In genomic region chr14:60796434-60796833, GRCh38 we compare ENCODE assay signal across 17 cellular contexts.
DNase-seq lines count a peak whose midpoint lies in the region; ATAC-seq, FAIRE-seq and TF ChIP-seq lines count a peak whose summit lies in the region.
"Had no signal": no experiment of that assay in that cellular context is flagged by ENCODE, and none has a peak within 500 bp of the region (broad histone marks: within the 10 kb centered on the region; RNA-seq: fewer than 3 reads in every experiment).

No MANE protein-coding gene starts in this region.

- ATAC-seq in A549, result no peak
- no peak for ATAC-seq in GM19351 (IDR thresholded peaks at IDR 0.05; ENCODE audit: unreplicated experiment)
- ATAC-seq: GM23338, HCT116 had no signal

- H4K20me1 ChIP-seq in Karpas-422 (ENCODE audit: insufficient read depth, low read depth, low read length), result no peaks in the 10 kb centered on the region

- TF ChIP-seq RAD21 in A549 (conservative IDR thresholded peaks at IDR 0.05 in 1 of 2, IDR thresholded peaks at IDR 0.05 in 1 of 2), result no peak

- TF ChIP-seq CTCF in A549 (IDR thresholded peaks at IDR 0.05) (no peak), spleen (IDR thresholded peaks at IDR 0.05 in 8 of 11, conservative IDR thresholded peaks at IDR 0.05 in 3 of 11) (no peak)

- no peak overlapping the region for H3K9ac ChIP-seq in Karpas-422 (ENCODE audit: low read length)

- CTCF ChIA-PET in A549 (lab: Yijun Ruan, JAX), result interaction anchor here (0.8 kb wide), 1 partner anchor 95 kb away, joined by 3 read pairs; no protein-coding TSS in a partner anchor

- POLR2A ChIA-PET in A549 (lab: Yijun Ruan, JAX), result no interaction called here

- H3K9me2 ChIP-seq in Karpas-422 (replicated peaks; ENCODE audit: insufficient read depth, low read length), result no peaks in the 10 kb centered on the region

- H3K4me1 ChIP-seq in A549, result peaks cover 4% of the 10 kb centered on the region; the same call in 2 of the 3 replicates
- peaks cover 6% of the 10 kb centered on the region for H3K4me1 ChIP-seq in Karpas-422 (ENCODE audit: low read length)
- H3K4me1 ChIP-seq in spleen, result no peaks in the 10 kb centered on the region

- H3K4me2 ChIP-seq in A549, result no peak overlapping the region
- H3K4me2 ChIP-seq in Karpas-422 (ENCODE audit: low read depth, low read length, poor library complexity, severe bottlenecking), result no peak overlapping the region
- H3K4me2 ChIP-seq: GM23338 had no signal

- no peak overlapping the region for H3K4me3 ChIP-seq in A549
- no peak overlapping the region for H3K4me3 ChIP-seq in Karpas-422 (ENCODE audit: low read length)
- no peak overlapping the region for H3K4me3 ChIP-seq in spleen
- H3K4me3 ChIP-seq: GM23338 had no signal

- intact Hi-C loops in spleen (cut with DNase I; ENCODE audit: low total_unique reads), result no loop called here

- FAIRE-seq in A549 (lab: Jason Lieb, UNC) (peak; percentile 65), HTR-8/SVneo (lab: Jason Lieb, UNC) (peak; percentile 97), frontal cortex (lab: Jason Lieb, UNC) (peak; percentile 15)
- FAIRE-seq: GM12892 had no signal

- peaks cover 76% of the 10 kb centered on the region for H3K79me2 ChIP-seq in Karpas-422 (ENCODE audit: low read length)

- TF ChIP-seq EP300 in A549 (IDR thresholded peaks at IDR 0.05), result no peak

- TF ChIP-seq POLR2A in A549 (IDR thresholded peaks at IDR 0.05; ENCODE audit: low read length) (no peak), spleen (IDR thresholded peaks at IDR 0.05) (no peak)

- H2AFZ ChIP-seq in Karpas-422 (ENCODE audit: low read length), result no peak overlapping the region
- H2AFZ ChIP-seq: GM23338 had no signal

- DNase-seq in A549 (ENCODE audit: low read depth in 1 of 2, low spot score in 1 of 2) (no peak), HTR-8/SVneo (ENCODE audit: insufficient read length, low spot score) (no peak), frontal cortex (ENCODE audit: low spot score in 2 of 2) (no peak), Karpas-422 (no peak), spleen (no peak)
- DNase-seq: 8988T; C1 segment of cervical spinal cord; Calu3; CD4-positive, alpha-beta memory T cell; COR-L47; DMS53; DMS79 treated with DMSO at 0.1 percent for 48 hours; H9 had no signal

- H3K9me3 ChIP-seq in A549 (no peaks in the 10 kb centered on the region), Karpas-422 (ENCODE audit: low read length) (no peaks in the 10 kb centered on the region; the same call in 1 of the 2 replicates), spleen (peaks cover 0 to 20% (median 16%) of the 10 kb centered on the region in 8 donors)

- H3K27ac ChIP-seq in A549, result no peak overlapping the region
- no peak overlapping the region for H3K27ac ChIP-seq in Karpas-422 (ENCODE audit: low read length)
- H3K27ac ChIP-seq in spleen, result no peak overlapping the region

- peaks cover 74% of the 10 kb centered on the region for H3K36me3 ChIP-seq in Karpas-422 (ENCODE audit: insufficient read depth, low read length)
- peaks cover 0 to 50% (median 4%) of the 10 kb centered on the region in 6 donors for H3K36me3 ChIP-seq in spleen

- no peaks in the 10 kb centered on the region for H3K27me3 ChIP-seq in Karpas-422 (ENCODE audit: low read length)
- no peaks in the 10 kb centered on the region for H3K27me3 ChIP-seq in spleen (replicated peaks in 1 of 7)

TF ChIP-seq in A549, 52 proteins besides CTCF, POLR2A, EP300 and RAD21:
- no peak for TF ChIP-seq SMC3 (IDR thresholded peaks at IDR 0.05)
- TF ChIP-seq CBX8 (IDR thresholded peaks at IDR 0.05), result no peak
- no peak for TF ChIP-seq ZNF302 (CRISPR knock-in tag; IDR thresholded peaks at IDR 0.05)
- TF ChIP-seq TP53 (CRISPR knock-in tag; IDR thresholded peaks at IDR 0.05), result no peak
- TF ChIP-seq, protein P1, sequence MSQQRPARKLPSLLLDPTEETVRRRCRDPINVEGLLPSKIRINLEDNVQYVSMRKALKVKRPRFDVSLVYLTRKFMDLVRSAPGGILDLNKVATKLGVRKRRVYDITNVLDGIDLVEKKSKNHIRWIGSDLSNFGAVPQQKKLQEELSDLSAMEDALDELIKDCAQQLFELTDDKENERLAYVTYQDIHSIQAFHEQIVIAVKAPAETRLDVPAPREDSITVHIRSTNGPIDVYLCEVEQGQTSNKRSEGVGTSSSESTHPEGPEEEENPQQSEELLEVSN (IDR thresholded peaks at IDR 0.05; ENCODE audit: borderline replicate concordance, low read depth), result no peak
- TF ChIP-seq CHD4 (IDR thresholded peaks at IDR 0.05; ENCODE audit: borderline replicate concordance), result no peak
- no peak for TF ChIP-seq KDM5A (IDR thresholded peaks at IDR 0.05)
- no peak for TF ChIP-seq ELK1 (IDR thresholded peaks at IDR 0.05; ENCODE audit: low read depth, low read length)
- TF ChIP-seq ZFP36 (IDR thresholded peaks at IDR 0.05; ENCODE audit: borderline replicate concordance, partially characterized antibody), result no peak
- no peak for TF ChIP-seq CBX2 (IDR thresholded peaks at IDR 0.05; ENCODE audit: borderline replicate concordance, low read depth)
- TF ChIP-seq RNF2 (IDR thresholded peaks at IDR 0.05; ENCODE audit: borderline replicate concordance, low read depth), result no peak
- no peak for TF ChIP-seq FOSB (CRISPR knock-in tag; IDR thresholded peaks at IDR 0.05)
- no peak for TF ChIP-seq KDM1A (IDR thresholded peaks at IDR 0.05; ENCODE audit: low read depth)
- no peak for TF ChIP-seq MYC (IDR thresholded peaks at IDR 0.05; ENCODE audit: borderline replicate concordance, low read length)
- TF ChIP-seq HOXB5 (CRISPR knock-in tag; IDR thresholded peaks at IDR 0.05), result no peak
- no peak for TF ChIP-seq SREBF2 (IDR thresholded peaks at IDR 0.05)
- TF ChIP-seq JUN (IDR thresholded peaks at IDR 0.05), result no peak
